ENCODE assay signal across 8 cellular contexts in the genomic region with DNA sequence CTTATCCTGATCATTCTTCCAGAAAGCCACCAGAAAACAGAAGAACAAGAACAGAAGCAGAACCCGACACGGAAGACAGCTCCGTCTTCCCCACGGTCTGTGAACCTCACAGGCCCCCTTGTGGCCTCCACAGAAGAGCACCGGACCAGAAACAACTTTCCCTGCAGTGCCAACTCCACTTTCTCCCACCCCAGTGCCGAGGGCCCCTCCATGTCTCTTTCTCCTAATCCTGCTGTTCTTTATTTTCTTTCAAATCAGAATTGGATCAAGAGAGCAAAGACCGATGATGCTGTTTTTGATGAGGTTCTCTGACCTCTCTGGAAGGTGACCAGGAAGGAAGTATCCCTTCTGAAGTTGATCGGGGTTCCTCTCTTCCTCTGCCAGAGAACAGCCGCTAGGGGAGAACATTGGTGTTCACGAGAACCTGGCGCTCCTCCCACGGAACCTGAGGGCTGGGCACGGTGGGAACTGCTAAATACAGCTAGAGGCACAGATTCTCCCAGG. TPM values are rescaled to one million over a fixed set of nuclear protein-coding genes. Genes with fewer than 3 reads are reported as not detected.
DNase-seq lines count a peak whose midpoint lies in the region; ATAC-seq and TF ChIP-seq lines count a peak whose summit lies in the region.

No MANE protein-coding gene starts in this region.

- no peaks in the 10 kb centered on the region for H3K4me1 ChIP-seq in ascending aorta
- no peaks in the 10 kb centered on the region for H3K4me1 ChIP-seq in testis

- H3K9me3 ChIP-seq in ascending aorta (no peaks in the 10 kb centered on the region), testis (no peaks in the 10 kb centered on the region)

- H3K36me3 ChIP-seq in ascending aorta (no peaks in the 10 kb centered on the region), testis (ENCODE audit: low read depth, missing control alignments) (no peaks in the 10 kb centered on the region)

- peak; percentile 72 for TF ChIP-seq CTCF in GM12872 (IDR thresholded peaks at IDR 0.05; ENCODE audit: insufficient read depth, low read depth, low read length)
- TF ChIP-seq CTCF in ascending aorta (IDR thresholded peaks at IDR 0.05), result peak in 2 of 3 experiments; percentile 19 to 48
- peak; percentile 29 to 47 (median 45) for TF ChIP-seq CTCF in testis (IDR thresholded peaks at IDR 0.05)

- no peak for TF ChIP-seq POLR2A in testis (IDR thresholded peaks at IDR 0.05)

- ATAC-seq in GM21737 (IDR thresholded peaks at IDR 0.05; ENCODE audit: unreplicated experiment), result no peak

- DNase-seq in AG08395 (ENCODE audit: low spot score) (peak; percentile 69), NCI-H460 (ENCODE audit: extremely low read depth, low read depth) (peak; percentile 29), ascending aorta (ENCODE audit: low spot score in 2 of 2) (no peak), islet precursor cell (peak; percentile 72), testis (peak; percentile 65)
- no peak for DNase-seq in central memory CD4-positive, alpha-beta T cell

- H3K4me3 ChIP-seq in ascending aorta, result no peak overlapping the region
- no peak overlapping the region for H3K4me3 ChIP-seq in testis

- no peaks in the 10 kb centered on the region for H3K27me3 ChIP-seq in ascending aorta
- H3K27me3 ChIP-seq in testis, result no peaks in the 10 kb centered on the region

- WGBS in testis, 2 donors, result 39 to 46% methylated on average over 13 of the region's 13 CpGs

- H3K27ac ChIP-seq in ascending aorta (no peak overlapping the region), testis (no peak overlapping the region)

- intact Hi-C loops in ascending aorta (cut with DNase I), result no loop called here
- intact Hi-C loops in testis (cut with DNase I; ENCODE audit: low total_unique reads), result no loop called here

RNA-seq across cellular contexts. Expression of gene CTTNBP2NL, which starts 58.9 kb away (rescaled TPM):
- total RNA-seq in NCI-H460 (2014; rRNA removed; shearing (Covaris generic)), result 9.4 and 10.7 TPM in 2 replicates
- polyA plus RNA-seq in NCI-H460 (2014; cell fraction: nucleus; rRNA removed), result 1.5 and 2.5 TPM in 2 replicates
- 13.0 TPM for total RNA-seq in ascending aorta
- total RNA-seq in testis, result 10 to 100 TPM; 16.3 to 19.4 TPM
- 13.8 TPM for polyA plus RNA-seq in testis (ENCODE audit: insufficient read depth, low read depth, low replicate concordance)

Comparison
In these comparisons a context has a peak if more than half of its experiments do, and no peak if none do; other contexts are left out.
1. DNase-seq: peak in AG08395 (single experiment), NCI-H460 (single experiment), islet precursor cell (single experiment) and testis (single experiment); none in ascending aorta (0 of 2) and central memory CD4-positive, alpha-beta T cell (single experiment).
2. Peak in every context shown above with its lines, with median percentiles within 50 percentile points of each other: CTCF ChIP-seq.